In the genomic region with DNA sequence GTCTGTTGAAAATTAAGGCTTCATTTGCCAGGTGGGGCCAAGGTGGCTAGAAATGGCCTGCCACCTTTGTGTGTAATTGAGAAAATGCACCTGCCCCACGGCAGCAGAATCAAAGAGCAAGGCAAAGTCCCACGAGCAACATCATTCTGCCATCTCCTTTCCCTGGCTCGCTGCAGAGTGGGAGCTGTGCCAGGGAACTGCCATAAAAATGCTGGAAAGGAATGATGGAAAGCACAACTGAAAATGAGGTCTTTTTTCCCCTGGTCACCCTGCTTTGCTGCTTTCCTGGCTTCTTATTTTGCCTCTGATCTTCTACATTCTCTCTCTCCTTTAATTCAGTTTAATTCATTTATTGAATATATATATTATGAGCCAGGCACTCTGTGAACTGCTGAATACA, we compare ENCODE assay signal across 25 cellular contexts. TPM values are rescaled to one million over a fixed set of nuclear protein-coding genes. Genes with fewer than 3 reads are reported as not detected.
DNase-seq lines count a peak whose midpoint lies in the region; TF ChIP-seq lines count a peak whose summit lies in the region.
"Had no signal": no experiment of that assay in that cellular context is flagged by ENCODE, and none has a peak within 500 bp of the region (broad histone marks: within the 10 kb centered on the region; RNA-seq: fewer than 3 reads in every experiment).

No MANE protein-coding gene starts in this region.

- H3K4me3 ChIP-seq in OCI-LY3 (ENCODE audit: low read length) (no peak overlapping the region), osteoblast (ENCODE audit: insufficient read depth, low read length) (no peak overlapping the region)
- H3K4me3 ChIP-seq: heart right ventricle, K562, psoas muscle had no signal

- peaks cover 7% of the 10 kb centered on the region for H3K36me3 ChIP-seq in OCI-LY3 (replicated peaks; ENCODE audit: low read depth, low read length)
- H3K36me3 ChIP-seq in osteoblast (ENCODE audit: insufficient read depth, low read length) = no peaks in the 10 kb centered on the region
- H3K36me3 ChIP-seq: heart right ventricle had no signal

- H3K4me3 Mint-ChIP-seq in activated T-cell treated with anti-CD3 and anti-CD28 coated beads, Interleukin-2, amount 50 U/mL, for 24 hours = no peak overlapping the region
- H3K4me3 Mint-ChIP-seq in T-helper 2 cell treated with Interferon-gamma antibody and Interleukin-4, amounts not matched to agents 5 μg/mL and 100 μg/mL, for 36 hours = no peak overlapping the region
- H3K4me3 Mint-ChIP-seq: activated CD4-positive, alpha-beta memory T cell treated with anti-CD3 and anti-CD28 coated beads, Interleukin-2, amount 10 ng/mL, durations not matched to agents 7 days and 5 days; natural killer cell treated with Interleukin-12 subunit alpha and Interleukin-12 subunit beta and Interleukin-15 and Interleukin-18, amount 100 ng/mL, for 72 hours; stimulated activated memory B cell treated with anti-CD40 and anti-IgM and Interleukin-4, amounts not matched to agents 10 μg/mL and 1 μg/mL and 100 μg/mL, for 72 hours had no signal

- H3K27ac Mint-ChIP-seq in activated T-cell treated with anti-CD3 and anti-CD28 coated beads, Interleukin-2, amount 50 U/mL, for 24 hours = no peak overlapping the region
- H3K27ac Mint-ChIP-seq in T-helper 2 cell treated with Interferon-gamma antibody and Interleukin-4, amounts not matched to agents 5 μg/mL and 100 μg/mL, for 36 hours = no peak overlapping the region
- H3K27ac Mint-ChIP-seq: activated CD4-positive, alpha-beta memory T cell treated with anti-CD3 and anti-CD28 coated beads, Interleukin-2, amount 10 ng/mL, durations not matched to agents 7 days and 5 days; natural killer cell treated with Interleukin-12 subunit alpha and Interleukin-12 subunit beta and Interleukin-15 and Interleukin-18, amount 100 ng/mL, for 72 hours; stimulated activated memory B cell treated with anti-CD40 and anti-IgM and Interleukin-4, amounts not matched to agents 10 μg/mL and 1 μg/mL and 100 μg/mL, for 72 hours had no signal

- H3K27ac ChIP-seq in OCI-LY3 (ENCODE audit: low read length) (no peak overlapping the region), osteoblast (ENCODE audit: low read depth, low read length) (no peak overlapping the region)
- H3K27ac ChIP-seq: heart right ventricle, psoas muscle had no signal

- H3K9ac ChIP-seq in OCI-LY3 (ENCODE audit: low read length) = no peak overlapping the region

- H4K20me1 ChIP-seq in OCI-LY3 (ENCODE audit: insufficient read depth, low read length) (no peaks in the 10 kb centered on the region), osteoblast (ENCODE audit: insufficient read depth, low read length) (no peaks in the 10 kb centered on the region)

- no peak overlapping the region for H2AFZ ChIP-seq in OCI-LY3 (ENCODE audit: low read depth, low read length)
- H2AFZ ChIP-seq in osteoblast (ENCODE audit: low read length) = no peak overlapping the region

- H3K9me3 ChIP-seq in OCI-LY3 (ENCODE audit: insufficient read depth, low read length) (peaks cover 20% of the 10 kb centered on the region; the same call in 1 of the 2 replicates), osteoblast (ENCODE audit: low read depth, low read length) (peaks cover 2% of the 10 kb centered on the region)
- H3K9me3 ChIP-seq: Caco-2, psoas muscle had no signal

- H3K4me1 ChIP-seq in OCI-LY3 (ENCODE audit: low read length) (peaks cover 21% of the 10 kb centered on the region), osteoblast (ENCODE audit: insufficient read depth, low read length) (peaks cover 8% of the 10 kb centered on the region)
- H3K4me1 ChIP-seq: Caco-2 had no signal

- H3K9me3 Mint-ChIP-seq in activated T-cell treated with anti-CD3 and anti-CD28 coated beads, Interleukin-2, amount 50 U/mL, for 24 hours = no peaks in the 10 kb centered on the region
- H3K9me3 Mint-ChIP-seq in T-helper 2 cell treated with Interferon-gamma antibody and Interleukin-4, amounts not matched to agents 5 μg/mL and 100 μg/mL, for 36 hours = no peaks in the 10 kb centered on the region
- H3K9me3 Mint-ChIP-seq: activated CD4-positive, alpha-beta memory T cell treated with anti-CD3 and anti-CD28 coated beads, Interleukin-2, amount 10 ng/mL, durations not matched to agents 7 days and 5 days; natural killer cell treated with Interleukin-12 subunit alpha and Interleukin-12 subunit beta and Interleukin-15 and Interleukin-18, amount 100 ng/mL, for 72 hours; stimulated activated memory B cell treated with anti-CD40 and anti-IgM and Interleukin-4, amounts not matched to agents 10 μg/mL and 1 μg/mL and 100 μg/mL, for 72 hours had no signal

- H3K36me3 Mint-ChIP-seq in activated T-cell treated with anti-CD3 and anti-CD28 coated beads, Interleukin-2, amount 50 U/mL, for 24 hours (ENCODE audit: low read depth) = no peaks in the 10 kb centered on the region
- H3K36me3 Mint-ChIP-seq in T-helper 2 cell treated with Interferon-gamma antibody and Interleukin-4, amounts not matched to agents 5 μg/mL and 100 μg/mL, for 36 hours (ENCODE audit: low read depth) = no peaks in the 10 kb centered on the region
- H3K36me3 Mint-ChIP-seq: natural killer cell treated with Interleukin-12 subunit alpha and Interleukin-12 subunit beta and Interleukin-15 and Interleukin-18, amount 100 ng/mL, for 72 hours; stimulated activated memory B cell treated with anti-CD40 and anti-IgM and Interleukin-4, amounts not matched to agents 10 μg/mL and 1 μg/mL and 100 μg/mL, for 72 hours had no signal

- H3K27me3 Mint-ChIP-seq in activated T-cell treated with anti-CD3 and anti-CD28 coated beads, Interleukin-2, amount 50 U/mL, for 24 hours = peaks cover 47% of the 10 kb centered on the region
- peaks cover 61% of the 10 kb centered on the region for H3K27me3 Mint-ChIP-seq in T-helper 2 cell treated with Interferon-gamma antibody and Interleukin-4, amounts not matched to agents 5 μg/mL and 100 μg/mL, for 36 hours (ENCODE audit: low read depth)

- peak overlapping the region; percentile 46 for H3K4me2 ChIP-seq in OCI-LY3 (ENCODE audit: low read length)
- H3K4me2 ChIP-seq in osteoblast (ENCODE audit: insufficient read depth, low read length) = no peak overlapping the region

- H3K27me3 ChIP-seq in OCI-LY3 (ENCODE audit: low read depth, low read length) = peaks cover 36% of the 10 kb centered on the region
- peaks cover 14% of the 10 kb centered on the region for H3K27me3 ChIP-seq in osteoblast (ENCODE audit: insufficient read depth, low read length)

- peak; percentile 51 for DNase-seq in DMS153 treated with DMSO at 0.1 percent for 48 hours (lab: John Stamatoyannopoulos, UW; ENCODE audit: unreplicated experiment)
- DNase-seq in NCI-H1105 treated with DMSO at 0.1 percent for 48 hours (lab: John Stamatoyannopoulos, UW) = peak; percentile 74
- peak; percentile 19 for DNase-seq in osteoblast (ENCODE audit: insufficient read length, low spot score, missing footprints)
- DNase-seq in GM19238 (ENCODE audit: insufficient read length, low spot score) = no peak
- DNase-seq in activated T-cell treated with anti-CD3 and anti-CD28 coated beads, Interleukin-2, amount 50 U/mL, for 24 hours = no peak
- no peak for DNase-seq in T-helper 2 cell treated with Interferon-gamma antibody and Interleukin-4, amounts not matched to agents 5 μg/mL and 100 μg/mL, for 36 hours (ENCODE audit: low spot score)
- DNase-seq: activated CD4-positive, alpha-beta memory T cell treated with anti-CD3 and anti-CD28 coated beads, Interleukin-2, amount 10 ng/mL, durations not matched to agents 7 days and 5 days; activated CD8-positive, alpha-beta memory T cell treated with anti-CD3 and anti-CD28 coated beads, Interleukin-2, amount 50 U/mL, for 4 hours; activated naive CD4-positive, alpha-beta T cell treated with anti-CD3 and anti-CD28 coated beads, Interleukin-2, amount 50 U/mL, for 16 hours; amniotic stem cell; Caco-2; DND-41; heart right ventricle; kidney; NCI-H2107; NCI-H524; occipital lobe; psoas muscle; Right ventricle myocardium superior; stimulated activated CD4-positive, alpha-beta T cell treated with anti-CD3 and anti-CD28 coated beads, Interleukin-15, amount 100 ng/mL, for 24 hours; T-helper 2 cell had no signal

- H3K4me1 Mint-ChIP-seq in activated T-cell treated with anti-CD3 and anti-CD28 coated beads, Interleukin-2, amount 50 U/mL, for 24 hours (ENCODE audit: low read depth) = peaks cover 4% of the 10 kb centered on the region
- H3K4me1 Mint-ChIP-seq in T-helper 2 cell treated with Interferon-gamma antibody and Interleukin-4, amounts not matched to agents 5 μg/mL and 100 μg/mL, for 36 hours (ENCODE audit: low read depth) = peaks cover 4% of the 10 kb centered on the region

- TF ChIP-seq CTCF in OCI-LY3 (IDR thresholded peaks at IDR 0.05; ENCODE audit: low read depth, low read length) (no peak), osteoblast (IDR thresholded peaks at IDR 0.05; ENCODE audit: extremely low read depth, low read depth, low read length) (no peak)

- no peaks in the 10 kb centered on the region for H3K79me2 ChIP-seq in OCI-LY3 (ENCODE audit: low read length)
- no peaks in the 10 kb centered on the region for H3K79me2 ChIP-seq in osteoblast (ENCODE audit: insufficient read depth, low read length)

RNA-seq across cellular contexts. Expression of a gene that starts 5.5 kb away (rescaled TPM):
- 49.9 and 58.9 TPM in 2 replicates for total RNA-seq in osteoblast
- total RNA-seq: activated CD4-positive, alpha-beta memory T cell treated with anti-CD3 and anti-CD28 coated beads, Interleukin-2, amount 10 ng/mL, durations not matched to agents 7 days and 5 days; K562; natural killer cell treated with Interleukin-12 subunit alpha and Interleukin-12 subunit beta and Interleukin-15 and Interleukin-18, amount 100 ng/mL, for 72 hours had no signal

RNA-seq across cellular contexts. Expression of a gene that starts 40.3 kb away (rescaled TPM):
- under 0.01 TPM in 1 of 2 replicates, not detected in the other for total RNA-seq in osteoblast

Comparison
In these comparisons a context has a peak if more than half of its experiments do, and no peak if none do; other contexts are left out.
1. DNase-seq: peak in DMS153 treated with DMSO at 0.1 percent for 48 hours (single experiment), NCI-H1105 treated with DMSO at 0.1 percent for 48 hours (single experiment) and osteoblast (single experiment); none in GM19238 (single experiment), activated T-cell treated with anti-CD3 and anti-CD28 coated beads, Interleukin-2, amount 50 U/mL, for 24 hours (single experiment) and T-helper 2 cell treated with Interferon-gamma antibody and Interleukin-4, amounts not matched to agents 5 μg/mL and 100 μg/mL, for 36 hours (single experiment).